12 cellular contexts compared by ENCODE assay signal in genomic region chr5:17412760-17413671, GRCh38.
A peak's percentile ranks its signal among the peaks of the same experiment; 100 is the strongest.
DNase-seq lines count a peak whose midpoint lies in the region; ATAC-seq and TF ChIP-seq lines count a peak whose summit lies in the region.
"Had no signal": no experiment of that assay in that cellular context is flagged by ENCODE, and none has a peak within 500 bp of the region (broad histone marks: within the 10 kb centered on the region; RNA-seq: fewer than 3 reads in every experiment).

No MANE protein-coding gene starts in this region.

- ATAC-seq in stimulated activated memory B cell treated with anti-CD40 and anti-IgM and Interleukin-4, amounts not matched to agents 10 μg/mL and 1 μg/mL and 100 μg/mL, for 72 hours = peak; percentile 83
- ATAC-seq in HG03108 (IDR thresholded peaks at IDR 0.05; ENCODE audit: unreplicated experiment) (no peak), psoas muscle (no peak)
- ATAC-seq: activated CD8-positive, alpha-beta T cell treated with anti-CD3 and anti-CD28 coated beads for 36 hours had no signal

- DNase-seq in DMS 273 (lab: John Stamatoyannopoulos, UW; ENCODE audit: unreplicated experiment) (peak; percentile 28), DMS 273 treated with DMSO at 0.1 percent for 48 hours (lab: John Stamatoyannopoulos, UW) (no peak), SW480 (ENCODE audit: low spot score) (peak; percentile 70), psoas muscle (no peak), NCI-H187 (lab: John Stamatoyannopoulos, UW) (no peak)
- DNase-seq: activated CD8-positive, alpha-beta T cell treated with anti-CD3 and anti-CD28 coated beads for 36 hours; brain microvascular endothelial cell; NK-92 treated with Interleukin-12 subunit alpha and Interleukin-12 subunit beta, amount 100 ng/mL, for 24 hours had no signal

- WGBS in psoas muscle, 3 donors = 50 to 56% (median 54%) methylated on average over 9 of the region's 9 CpGs

- peak overlapping the region; percentile 62 for H3K27ac Mint-ChIP-seq in stimulated activated memory B cell treated with anti-CD40 and anti-IgM and Interleukin-4, amounts not matched to agents 10 μg/mL and 1 μg/mL and 100 μg/mL, for 72 hours
- H3K27ac Mint-ChIP-seq: activated CD8-positive, alpha-beta T cell treated with anti-CD3 and anti-CD28 coated beads for 36 hours had no signal

- H3K27ac ChIP-seq in psoas muscle = no peak overlapping the region
- H3K27ac ChIP-seq: 22Rv1, brain microvascular endothelial cell had no signal

- no peaks in the 10 kb centered on the region for H3K9me3 ChIP-seq in psoas muscle

- H3K36me3 Mint-ChIP-seq in stimulated activated memory B cell treated with anti-CD40 and anti-IgM and Interleukin-4, amounts not matched to agents 10 μg/mL and 1 μg/mL and 100 μg/mL, for 72 hours = no peaks in the 10 kb centered on the region

- TF ChIP-seq EP300 in Ishikawa (IDR thresholded peaks at IDR 0.05; ENCODE audit: borderline replicate concordance) = no peak

- TF ChIP-seq CTCF in psoas muscle (IDR thresholded peaks at IDR 0.05) = no peak

- H3K4me3 Mint-ChIP-seq in stimulated activated memory B cell treated with anti-CD40 and anti-IgM and Interleukin-4, amounts not matched to agents 10 μg/mL and 1 μg/mL and 100 μg/mL, for 72 hours = no peak overlapping the region
- H3K4me3 Mint-ChIP-seq: activated CD8-positive, alpha-beta T cell treated with anti-CD3 and anti-CD28 coated beads for 36 hours had no signal

- no peaks in the 10 kb centered on the region for H3K27me3 Mint-ChIP-seq in stimulated activated memory B cell treated with anti-CD40 and anti-IgM and Interleukin-4, amounts not matched to agents 10 μg/mL and 1 μg/mL and 100 μg/mL, for 72 hours
- H3K27me3 Mint-ChIP-seq: activated CD8-positive, alpha-beta T cell treated with anti-CD3 and anti-CD28 coated beads for 36 hours had no signal

- no peaks in the 10 kb centered on the region for H3K36me3 ChIP-seq in psoas muscle (ENCODE audit: insufficient read depth in 1 of 2, low read depth in 1 of 2)
- H3K36me3 ChIP-seq: brain microvascular endothelial cell had no signal

- no peak overlapping the region for H3K4me3 ChIP-seq in psoas muscle

- no peaks in the 10 kb centered on the region for H3K9me3 Mint-ChIP-seq in stimulated activated memory B cell treated with anti-CD40 and anti-IgM and Interleukin-4, amounts not matched to agents 10 μg/mL and 1 μg/mL and 100 μg/mL, for 72 hours

- no peaks in the 10 kb centered on the region for H3K4me1 ChIP-seq in psoas muscle

- intact Hi-C loops in psoas muscle (cut with DNase I) = no loop called here

- H3K27me3 ChIP-seq in psoas muscle (ENCODE audit: insufficient read depth in 3 of 3, low read length in 2 of 3) = peaks cover 0 to 1% (median 0%) of the 10 kb centered on the region in 3 donors
- H3K27me3 ChIP-seq: brain microvascular endothelial cell had no signal

- 0 out of 2 replicates have a peak, but pooled peaks have one; percentile 12 for TF ChIP-seq RAD21 in Ishikawa (IDR thresholded peaks at IDR 0.05; ENCODE audit: low read depth)

- H3K4me1 Mint-ChIP-seq in stimulated activated memory B cell treated with anti-CD40 and anti-IgM and Interleukin-4, amounts not matched to agents 10 μg/mL and 1 μg/mL and 100 μg/mL, for 72 hours = peaks cover 8% of the 10 kb centered on the region

TF ChIP-seq in Ishikawa, 13 proteins besides CTCF, POLR2A, EP300 and RAD21:
- TF ChIP-seq CEBPB (IDR thresholded peaks at IDR 0.05) (no peak), FOXM1 (IDR thresholded peaks at IDR 0.05; ENCODE audit: borderline replicate concordance, low read depth) (no peak), TCF12 (IDR thresholded peaks at IDR 0.05; ENCODE audit: low read depth) (no peak), TEAD4 (IDR thresholded peaks at IDR 0.05) (no peak), TAF1 (IDR thresholded peaks at IDR 0.05; ENCODE audit: low read depth) (no peak), CREB1 (IDR thresholded peaks at IDR 0.05; ENCODE audit: low read depth) (no peak), USF1 (IDR thresholded peaks at IDR 0.05) (no peak), EGR1 (IDR thresholded peaks at IDR 0.05) (no peak), ZBTB7A (IDR thresholded peaks at IDR 0.05; ENCODE audit: low read depth) (no peak), YY1 (IDR thresholded peaks at IDR 0.05; ENCODE audit: low read depth) (no peak), NFIC (IDR thresholded peaks at IDR 0.05) (no peak)
TF ChIP-seq in Ishikawa: peak in this region for 0.

Comparison
In these comparisons a context has a peak if more than half of its experiments do, and no peak if none do; other contexts are left out.
1. DNase-seq: peak in DMS 273 (single experiment) and SW480 (single experiment); none in DMS 273 treated with DMSO at 0.1 percent for 48 hours (single experiment), psoas muscle (0 of 2) and NCI-H187 (0 of 2).